In genomic region chr2:98676742-98677141, GRCh38 we compare ENCODE assay signal across 26 cellular contexts. TPM values are rescaled to one million over a fixed set of nuclear protein-coding genes. Genes with fewer than 3 reads are reported as not detected.
A peak's percentile ranks its signal among the peaks of the same experiment; 100 is the strongest.
DNase-seq lines count a peak whose midpoint lies in the region; ATAC-seq and TF ChIP-seq lines count a peak whose summit lies in the region.
"Had no signal": no experiment of that assay in that cellular context is flagged by ENCODE, and none has a peak within 500 bp of the region (broad histone marks: within the 10 kb centered on the region; RNA-seq: fewer than 3 reads in every experiment).

No MANE protein-coding gene starts in this region.

- no peak for ATAC-seq in activated CD8-positive, alpha-beta T cell treated with anti-CD3 and anti-CD28 coated beads for 36 hours
- ATAC-seq in activated CD8-positive, alpha-beta T cell treated with anti-CD3 and anti-CD28 coated beads, Interleukin-2, amount 10 ng/mL, durations not matched to agents 7 days and 5 days = no peak
- ATAC-seq in CD4-positive, alpha-beta T cell (ENCODE audit: poor library complexity) = no peak
- ATAC-seq in T-helper 17 cell (no peak), GM18858 (IDR thresholded peaks at IDR 0.05; ENCODE audit: unreplicated experiment) (no peak)
- no peak for ATAC-seq in naive thymus-derived CD4-positive, alpha-beta T cell

- no peaks in the 10 kb centered on the region for H3K27me3 ChIP-seq in CD4-positive, alpha-beta T cell (ENCODE audit: control insufficient read depth, insufficient read depth, low read length)
- H3K27me3 ChIP-seq in naive thymus-derived CD4-positive, alpha-beta T cell (ENCODE audit: control insufficient read depth in 2 of 2, insufficient read depth in 2 of 2, low read length in 2 of 2) = no peaks in the 10 kb centered on the region
- H3K27me3 ChIP-seq in tibial artery = no peaks in the 10 kb centered on the region
- H3K27me3 ChIP-seq: BE2C, MG63, SJSA1 had no signal

- H3K27ac Mint-ChIP-seq in activated CD8-positive, alpha-beta T cell treated with anti-CD3 and anti-CD28 coated beads for 36 hours = peak overlapping the region; percentile 64
- no peak overlapping the region for H3K27ac Mint-ChIP-seq in activated CD8-positive, alpha-beta T cell treated with anti-CD3 and anti-CD28 coated beads, Interleukin-2, amount 10 ng/mL, durations not matched to agents 7 days and 5 days
- H3K27ac Mint-ChIP-seq in CD4-positive, alpha-beta T cell = peak overlapping the region; percentile 64
- H3K27ac Mint-ChIP-seq in T-helper 17 cell (peak overlapping the region; percentile 91), chondrocyte (ENCODE audit: unreplicated experiment) (no peak overlapping the region)
- peak overlapping the region in 7 of 9 donors; percentile 44 to 88 (median 65) for H3K27ac Mint-ChIP-seq in naive thymus-derived CD4-positive, alpha-beta T cell
- H3K27ac Mint-ChIP-seq: CD14-positive monocyte had no signal

- no peak overlapping the region for H3K27ac ChIP-seq in CD4-positive, alpha-beta T cell (ENCODE audit: low read depth, low read length)
- no peak overlapping the region for H3K27ac ChIP-seq in naive thymus-derived CD4-positive, alpha-beta T cell (ENCODE audit: low read depth, low read length)
- no peak overlapping the region for H3K27ac ChIP-seq in tibial artery
- H3K27ac ChIP-seq: PC-9, SJSA1 had no signal

- intact Hi-C loops in activated CD8-positive, alpha-beta T cell treated with anti-CD3 and anti-CD28 coated beads for 36 hours (cut with micrococcal nuclease) = no loop called here
- intact Hi-C loops in CD4-positive, alpha-beta T cell (cut with DNase I, micrococcal nuclease) = no loop called here
- intact Hi-C loops in naive thymus-derived CD4-positive, alpha-beta T cell (cut with micrococcal nuclease) = loop anchor here in 1 of 2 donors (1.0 to 2.0 kb wide), 2 partner anchors 12 to 16 kb away; no protein-coding TSS in a partner anchor
- intact Hi-C loops in tibial artery (cut with DNase I; ENCODE audit: low total_unique reads) = no loop called here

- H3K27me3 Mint-ChIP-seq in activated CD8-positive, alpha-beta T cell treated with anti-CD3 and anti-CD28 coated beads for 36 hours = no peaks in the 10 kb centered on the region
- H3K27me3 Mint-ChIP-seq in activated CD8-positive, alpha-beta T cell treated with anti-CD3 and anti-CD28 coated beads, Interleukin-2, amount 10 ng/mL, durations not matched to agents 7 days and 5 days (ENCODE audit: low read depth) = no peaks in the 10 kb centered on the region
- H3K27me3 Mint-ChIP-seq in CD4-positive, alpha-beta T cell = no peaks in the 10 kb centered on the region
- H3K27me3 Mint-ChIP-seq in T-helper 17 cell = no peaks in the 10 kb centered on the region
- H3K27me3 Mint-ChIP-seq in naive thymus-derived CD4-positive, alpha-beta T cell = no peaks in the 10 kb centered on the region
- H3K27me3 Mint-ChIP-seq in chondrocyte (ENCODE audit: low read depth) = peaks cover 2% of the 10 kb centered on the region

- no peak for DNase-seq in activated CD8-positive, alpha-beta T cell treated with anti-CD3 and anti-CD28 coated beads for 36 hours
- DNase-seq in activated CD8-positive, alpha-beta T cell treated with anti-CD3 and anti-CD28 coated beads, Interleukin-2, amount 10 ng/mL, durations not matched to agents 7 days and 5 days = no peak
- DNase-seq in CD4-positive, alpha-beta T cell = no peak
- DNase-seq in T-helper 17 cell (no peak), chondrocyte (ENCODE audit: low spot score) (no peak), tibial artery (no peak)
- no peak for DNase-seq in naive thymus-derived CD4-positive, alpha-beta T cell
- DNase-seq: 8988T, ACHN, BE2C, COR-L47, DMS53, HCEC 1CT, IMR-90, KG1, MG63, NCI-H1105 treated with DMSO at 0.1 percent for 48 hours, NCI-H146, NCI-H1930, NCI-H526 treated with DMSO at 0.1 percent for 48 hours, PC-9, Right ventricle myocardium superior, RPMI8226 had no signal

- no peak overlapping the region for H3K4me3 Mint-ChIP-seq in activated CD8-positive, alpha-beta T cell treated with anti-CD3 and anti-CD28 coated beads for 36 hours
- H3K4me3 Mint-ChIP-seq in activated CD8-positive, alpha-beta T cell treated with anti-CD3 and anti-CD28 coated beads, Interleukin-2, amount 10 ng/mL, durations not matched to agents 7 days and 5 days = no peak overlapping the region
- no peak overlapping the region for H3K4me3 Mint-ChIP-seq in CD4-positive, alpha-beta T cell
- H3K4me3 Mint-ChIP-seq in T-helper 17 cell (peak overlapping the region; percentile 52), chondrocyte (ENCODE audit: unreplicated experiment) (no peak overlapping the region)
- H3K4me3 Mint-ChIP-seq in naive thymus-derived CD4-positive, alpha-beta T cell = peak overlapping the region in 4 of 10 donors; percentile 3 to 55 (median 14)
- H3K4me3 Mint-ChIP-seq: CD14-positive monocyte had no signal

- POLR2A ChIA-PET in activated CD8-positive, alpha-beta T cell treated with anti-CD3 and anti-CD28 coated beads for 36 hours (lab: Charles Lee) = interaction anchor here (1.2 to 1.8 kb wide), 2 partner anchors 16 to 22 kb away, joined by 3 to 6 read pairs; no protein-coding TSS in a partner anchor
- POLR2A ChIA-PET in activated CD8-positive, alpha-beta T cell treated with anti-CD3 and anti-CD28 coated beads, Interleukin-2, amount 10 ng/mL, durations not matched to agents 7 days and 5 days (lab: Charles Lee) = interaction anchor here (1.5 kb wide), 1 partner anchor 51 kb away, joined by 3 read pairs; no protein-coding TSS in a partner anchor
- POLR2A ChIA-PET in CD4-positive, alpha-beta T cell (lab: Charles Lee) = interaction anchor here (0.7 to 3.2 kb wide), 4 partner anchors 11 to 138 kb away, joined by 3 to 13 read pairs (median 4); no protein-coding TSS in a partner anchor
- POLR2A ChIA-PET in naive thymus-derived CD4-positive, alpha-beta T cell (lab: Charles Lee) = interaction anchor here (1.4 to 1.5 kb wide), 2 partner anchors 12 to 90 kb away, joined by 3 read pairs; no protein-coding TSS in a partner anchor

- H3K9me3 Mint-ChIP-seq in activated CD8-positive, alpha-beta T cell treated with anti-CD3 and anti-CD28 coated beads for 36 hours = peaks cover 5% of the 10 kb centered on the region
- peaks cover 13% of the 10 kb centered on the region for H3K9me3 Mint-ChIP-seq in activated CD8-positive, alpha-beta T cell treated with anti-CD3 and anti-CD28 coated beads, Interleukin-2, amount 10 ng/mL, durations not matched to agents 7 days and 5 days (ENCODE audit: insufficient read depth)
- H3K9me3 Mint-ChIP-seq in CD4-positive, alpha-beta T cell = no peaks in the 10 kb centered on the region
- peaks cover 0 to 7% (median 1%) of the 10 kb centered on the region in 11 donors for H3K9me3 Mint-ChIP-seq in naive thymus-derived CD4-positive, alpha-beta T cell
- peaks cover 10% of the 10 kb centered on the region for H3K9me3 Mint-ChIP-seq in chondrocyte (ENCODE audit: low read depth)

- peaks cover 48% of the 10 kb centered on the region for H3K4me1 Mint-ChIP-seq in activated CD8-positive, alpha-beta T cell treated with anti-CD3 and anti-CD28 coated beads for 36 hours (ENCODE audit: low read depth)
- H3K4me1 Mint-ChIP-seq in activated CD8-positive, alpha-beta T cell treated with anti-CD3 and anti-CD28 coated beads, Interleukin-2, amount 10 ng/mL, durations not matched to agents 7 days and 5 days (ENCODE audit: low read depth) = peaks cover 11% of the 10 kb centered on the region
- peaks cover 65% of the 10 kb centered on the region for H3K4me1 Mint-ChIP-seq in CD4-positive, alpha-beta T cell (ENCODE audit: low read depth)
- H3K4me1 Mint-ChIP-seq in T-helper 17 cell (peaks cover 16% of the 10 kb centered on the region), chondrocyte (ENCODE audit: low read depth) (no peaks in the 10 kb centered on the region)
- H3K4me1 Mint-ChIP-seq in naive thymus-derived CD4-positive, alpha-beta T cell = peaks cover 17 to 76% (median 55%) of the 10 kb centered on the region in 7 donors
- H3K4me1 Mint-ChIP-seq: CD14-positive monocyte had no signal

- peaks cover 11 to 34% (median 12%) of the 10 kb centered on the region in 3 experiments for H3K36me3 ChIP-seq in naive thymus-derived CD4-positive, alpha-beta T cell (ENCODE audit: control insufficient read depth in 2 of 3, insufficient read depth in 3 of 3, low read length in 3 of 3)
- H3K36me3 ChIP-seq in tibial artery = peaks cover 0 to 19% (median 13%) of the 10 kb centered on the region in 3 donors
- H3K36me3 ChIP-seq: BE2C, MG63, SJSA1 had no signal

- H3K4me1 ChIP-seq in naive thymus-derived CD4-positive, alpha-beta T cell (ENCODE audit: control insufficient read depth in 2 of 2, insufficient read depth in 2 of 2, low read length in 2 of 2) = peaks cover 0 to 5% of the 10 kb centered on the region in 2 donors
- peaks cover 0 to 6% (median 0%) of the 10 kb centered on the region in 4 donors for H3K4me1 ChIP-seq in tibial artery
- H3K4me1 ChIP-seq: BE2C, SJSA1 had no signal

- no peaks in the 10 kb centered on the region for H3K9me3 ChIP-seq in CD4-positive, alpha-beta T cell (ENCODE audit: control insufficient read depth, low read length)
- H3K9me3 ChIP-seq in T-helper 17 cell (ENCODE audit: control insufficient read depth, low read length, poor library complexity, severe bottlenecking) (no peaks in the 10 kb centered on the region), tibial artery (no peaks in the 10 kb centered on the region)
- no peaks in the 10 kb centered on the region for H3K9me3 ChIP-seq in naive thymus-derived CD4-positive, alpha-beta T cell (ENCODE audit: control insufficient read depth in 2 of 3, low read length in 3 of 3)
- H3K9me3 ChIP-seq: BE2C, MG63, SJSA1 had no signal

- TF ChIP-seq CTCF in activated CD8-positive, alpha-beta T cell treated with anti-CD3 and anti-CD28 coated beads for 36 hours (IDR thresholded peaks at IDR 0.05) = no peak
- TF ChIP-seq CTCF in CD4-positive, alpha-beta T cell (IDR thresholded peaks at IDR 0.05) = no peak
- TF ChIP-seq CTCF in chondrocyte (IDR thresholded peaks at IDR 0.05) (no peak), tibial artery (IDR thresholded peaks at IDR 0.05) (no peak)

- peaks cover 47% of the 10 kb centered on the region for H3K36me3 Mint-ChIP-seq in activated CD8-positive, alpha-beta T cell treated with anti-CD3 and anti-CD28 coated beads for 36 hours (ENCODE audit: low read depth)
- peaks cover 52% of the 10 kb centered on the region for H3K36me3 Mint-ChIP-seq in activated CD8-positive, alpha-beta T cell treated with anti-CD3 and anti-CD28 coated beads, Interleukin-2, amount 10 ng/mL, durations not matched to agents 7 days and 5 days (ENCODE audit: low read depth)
- H3K36me3 Mint-ChIP-seq in CD4-positive, alpha-beta T cell (ENCODE audit: low read depth) = peaks cover 85% of the 10 kb centered on the region
- H3K36me3 Mint-ChIP-seq in T-helper 17 cell (ENCODE audit: low read depth) (peaks cover 9% of the 10 kb centered on the region), chondrocyte (ENCODE audit: low read depth) (peaks cover 2% of the 10 kb centered on the region)
- peaks cover 16 to 59% (median 54%) of the 10 kb centered on the region in 5 donors for H3K36me3 Mint-ChIP-seq in naive thymus-derived CD4-positive, alpha-beta T cell

- CTCF ChIA-PET in activated CD8-positive, alpha-beta T cell treated with anti-CD3 and anti-CD28 coated beads for 36 hours (lab: Charles Lee) = interaction anchor here (1.3 to 1.5 kb wide), 5 partner anchors 11 to 69 kb away, joined by 3 to 5 read pairs (median 4); no protein-coding TSS in a partner anchor
- CTCF ChIA-PET in activated CD8-positive, alpha-beta T cell treated with anti-CD3 and anti-CD28 coated beads, Interleukin-2, amount 10 ng/mL, durations not matched to agents 7 days and 5 days (lab: Charles Lee) = interaction anchor here (1.3 to 1.4 kb wide), 2 partner anchors 27 to 28 kb away, joined by 4 to 6 read pairs; no protein-coding TSS in a partner anchor
- CTCF ChIA-PET in CD4-positive, alpha-beta T cell (lab: Charles Lee) = interaction anchor here (1.2 to 5.3 kb wide), 2 partner anchors 13 to 47 kb away, joined by 4 to 16 read pairs; no protein-coding TSS in a partner anchor
- CTCF ChIA-PET in naive thymus-derived CD4-positive, alpha-beta T cell (lab: Charles Lee) = interaction anchor here (0.7 to 1.8 kb wide), 3 partner anchors 9 to 27 kb away, joined by 3 to 4 read pairs (median 3); no protein-coding TSS in a partner anchor

- no peak overlapping the region for H3K4me3 ChIP-seq in naive thymus-derived CD4-positive, alpha-beta T cell (ENCODE audit: low read length)
- no peak overlapping the region for H3K4me3 ChIP-seq in tibial artery
- H3K4me3 ChIP-seq: MG63, PC-9, SJSA1 had no signal

RNA-seq across cellular contexts. Expression of gene MGAT4A, which starts 54.2 kb away (rescaled TPM):
- 10 to 100 TPM; 57.6 to 59.0 TPM for total RNA-seq in activated CD8-positive, alpha-beta T cell treated with anti-CD3 and anti-CD28 coated beads for 36 hours
- 10 to 100 TPM; 73.4 to 76.2 TPM for total RNA-seq in activated CD8-positive, alpha-beta T cell treated with anti-CD3 and anti-CD28 coated beads, Interleukin-2, amount 10 ng/mL, durations not matched to agents 7 days and 5 days
- total RNA-seq in CD4-positive, alpha-beta T cell = 100 to 1,000 TPM; 200 to 204 TPM
- 100 to 1,000 TPM; 187 to 205 TPM for total RNA-seq in T-helper 17 cell
- total RNA-seq in naive thymus-derived CD4-positive, alpha-beta T cell = 100 to 1,000 TPM; 125 to 308 (median 240) TPM
- 100 to 1,000 TPM; 262 to 349 TPM for polyA plus RNA-seq in naive thymus-derived CD4-positive, alpha-beta T cell
- total RNA-seq in chondrocyte = 1.7 to 2.2 TPM (median 2.1 TPM) in 3 replicates
- total RNA-seq: SJSA1 had no signal
- polyA plus RNA-seq: IMR-90 had no signal

Comparison
In these comparisons a context has a peak if more than half of its experiments do, and no peak if none do; other contexts are left out.
1. H3K27ac Mint-ChIP-seq: peak in activated CD8-positive, alpha-beta T cell treated with anti-CD3 and anti-CD28 coated beads for 36 hours (single experiment), CD4-positive, alpha-beta T cell (single experiment), T-helper 17 cell (single experiment) and naive thymus-derived CD4-positive, alpha-beta T cell (7 of 9); none in activated CD8-positive, alpha-beta T cell treated with anti-CD3 and anti-CD28 coated beads, Interleukin-2, amount 10 ng/mL, durations not matched to agents 7 days and 5 days (single experiment) and chondrocyte (single experiment).
2. RNA of gene MGAT4A, which starts 54.2 kb away (total RNA-seq): 125 to 308 TPM in naive thymus-derived CD4-positive, alpha-beta T cell, 187 to 205 TPM in T-helper 17 cell, 200 to 204 TPM in CD4-positive, alpha-beta T cell, 73.4 to 76.2 TPM in activated CD8-positive, alpha-beta T cell treated with anti-CD3 and anti-CD28 coated beads, Interleukin-2, amount 10 ng/mL, durations not matched to agents 7 days and 5 days and 57.6 to 59.0 TPM in activated CD8-positive, alpha-beta T cell treated with anti-CD3 and anti-CD28 coated beads for 36 hours; 1.7 to 2.2 TPM in chondrocyte; every median in the first group is over 10 times any median in the second.